1 cellular context compared by ENCODE assay signal in genomic region chr17:48563867-48564199, GRCh38.
TF ChIP-seq lines count a peak whose summit lies in the region.

No MANE protein-coding gene starts in this region.

TF ChIP-seq in HepG2, 621 proteins besides CTCF, POLR2A, EP300 and RAD21:
- no peak for TF ChIP-seq CREB1 (IDR thresholded peaks at IDR 0.05)
- no peak for TF ChIP-seq CREB1 (CRISPR knock-in tag; IDR thresholded peaks at IDR 0.05)
- no peak for TF ChIP-seq ISL2 (CRISPR knock-in tag; IDR thresholded peaks at IDR 0.05)
- TF ChIP-seq ZNF546 (CRISPR knock-in tag; conservative IDR thresholded peaks at IDR 0.05): no peak
- no peak for TF ChIP-seq FOXO1 (CRISPR knock-in tag; IDR thresholded peaks at IDR 0.05)
- no peak for TF ChIP-seq MED13 (CRISPR knock-in tag; IDR thresholded peaks at IDR 0.05)
- no peak for TF ChIP-seq NFIB (CRISPR knock-in tag; IDR thresholded peaks at IDR 0.05; ENCODE audit: borderline replicate concordance)
- no peak for TF ChIP-seq PHF21A (CRISPR knock-in tag; IDR thresholded peaks at IDR 0.05)
- no peak for TF ChIP-seq MYPOP (CRISPR knock-in tag; IDR thresholded peaks at IDR 0.05)
- TF ChIP-seq U2AF2 (IDR thresholded peaks at IDR 0.05; ENCODE audit: low read depth, low read length): no peak
- TF ChIP-seq HMGXB3 (CRISPR knock-in tag; IDR thresholded peaks at IDR 0.05; ENCODE audit: borderline replicate concordance): no peak
- no peak for TF ChIP-seq PCBP2 (optimal IDR thresholded peaks at IDR 0.05; ENCODE audit: low read depth, low read length, poor library complexity, severe bottlenecking)
- TF ChIP-seq ARNTL (CRISPR knock-in tag; IDR thresholded peaks at IDR 0.05): no peak
- no peak for TF ChIP-seq NFKBIZ (CRISPR knock-in tag; IDR thresholded peaks at IDR 0.05)
- no peak for TF ChIP-seq NCOA5 (CRISPR knock-in tag; IDR thresholded peaks at IDR 0.05)
- TF ChIP-seq ZFP1 (CRISPR knock-in tag; IDR thresholded peaks at IDR 0.05): no peak
